ENCODE assay signal across 8 cellular contexts in genomic region chr6:13488015-13488895, GRCh38. TPM values are rescaled to one million over a fixed set of nuclear protein-coding genes. Genes with fewer than 3 reads are reported as not detected.
DNase-seq lines count a peak whose midpoint lies in the region; ATAC-seq and TF ChIP-seq lines count a peak whose summit lies in the region.

No MANE protein-coding gene starts in this region.

- H3K36me3 ChIP-seq in Peyer's patch (no peaks in the 10 kb centered on the region), mammary epithelial cell (ENCODE audit: insufficient read depth, low read length) (no peaks in the 10 kb centered on the region)

- H3K4me1 ChIP-seq in Peyer's patch = peaks cover 0 to 26% (median 4%) of the 10 kb centered on the region in 4 donors
- peaks cover 22% of the 10 kb centered on the region for H3K4me1 ChIP-seq in mammary epithelial cell (ENCODE audit: insufficient read depth, low read length)

- H3K27ac ChIP-seq in Peyer's patch (peak overlapping the region; percentile 54 to 96 (median 90)), mammary epithelial cell (ENCODE audit: insufficient read depth, low read depth, low read length) (peak overlapping the region; percentile 14), layer of hippocampus (ENCODE audit: low read depth, low read length) (peak overlapping the region; percentile 60)

- intact Hi-C loops in mammary epithelial cell (cut with micrococcal nuclease) = no loop called here

- H3K9ac ChIP-seq in mammary epithelial cell (ENCODE audit: insufficient read depth, low read length) = no peak overlapping the region

- peak in 1 of 6 experiments; percentile 4 for TF ChIP-seq CTCF in Peyer's patch (IDR thresholded peaks at IDR 0.05)
- TF ChIP-seq CTCF in mammary epithelial cell (conservative IDR thresholded peaks at IDR 0.05 in 1 of 2, IDR thresholded peaks at IDR 0.05 in 1 of 2; ENCODE audit: extremely low read depth in 1 of 2, insufficient read depth in 1 of 2, low read depth in 1 of 2, low read length in 2 of 2) = no peak

- peaks cover 40% of the 10 kb centered on the region for H3K4me1 Mint-ChIP-seq in stimulated activated effector memory CD8-positive, alpha-beta T cell treated with anti-CD3 and anti-CD28 coated beads, Interleukin-12 subunit alpha, Interleukin-12 subunit beta, amount 100 ng/mL, for 72 hours

- peak overlapping the region; percentile 86 for H3K4me2 ChIP-seq in mammary epithelial cell (ENCODE audit: insufficient read depth, low read depth, low read length)

- no peak for TF ChIP-seq POLR2A in Peyer's patch (IDR thresholded peaks at IDR 0.05)

- DNase-seq in NOMO-1 treated with DMSO at 0.1 percent for 48 hours (lab: John Stamatoyannopoulos, UW; ENCODE audit: unreplicated experiment) (peak; percentile 53), NOMO-1 treated with dmso at 0.1 percent for 144 hours (lab: John Stamatoyannopoulos, UW; ENCODE audit: unreplicated experiment) (no peak), Peyer's patch (peak; percentile 35 to 73 (median 68)), mammary epithelial cell (no peak), KG1 (lab: John Stamatoyannopoulos, UW) (no peak)
- no peak for DNase-seq in stimulated activated effector memory CD8-positive, alpha-beta T cell treated with anti-CD3 and anti-CD28 coated beads, Interleukin-12 subunit alpha, Interleukin-12 subunit beta, amount 100 ng/mL, for 72 hours (ENCODE audit: low spot score in 2 of 2)

- CTCF ChIA-PET in mammary epithelial cell (lab: Charles Lee; ENCODE audit: low non-redundant PET) = interaction anchor here (0.6 to 0.9 kb wide), 2 partner anchors 87 to 580 kb away, joined by 4 to 8 read pairs; no protein-coding TSS in a partner anchor

- peaks cover 36% of the 10 kb centered on the region for H3K79me2 ChIP-seq in mammary epithelial cell (ENCODE audit: insufficient read depth, low read length)

- in situ Hi-C loops in mammary epithelial cell (cut with MboI; ENCODE audit: low sequenced_read_pairs in 2 of 2) = no loop called here

- BruUV-seq in mammary epithelial cell (replicated peaks; lab: Mats Ljungman, UMichigan) = no TSS peak

- no peaks in the 10 kb centered on the region for H4K20me1 ChIP-seq in mammary epithelial cell (ENCODE audit: insufficient read depth, low read length)

- H3K27me3 ChIP-seq in Peyer's patch (no peaks in the 10 kb centered on the region), mammary epithelial cell (ENCODE audit: insufficient read depth, low read length) (no peaks in the 10 kb centered on the region), layer of hippocampus (ENCODE audit: control insufficient read depth, insufficient read depth, low read length) (no peaks in the 10 kb centered on the region)

- H3K36me3 Mint-ChIP-seq in stimulated activated effector memory CD8-positive, alpha-beta T cell treated with anti-CD3 and anti-CD28 coated beads, Interleukin-12 subunit alpha, Interleukin-12 subunit beta, amount 100 ng/mL, for 72 hours = peaks cover 6% of the 10 kb centered on the region

- H3K27ac Mint-ChIP-seq in stimulated activated effector memory CD8-positive, alpha-beta T cell treated with anti-CD3 and anti-CD28 coated beads, Interleukin-12 subunit alpha, Interleukin-12 subunit beta, amount 100 ng/mL, for 72 hours = no peak overlapping the region

- ATAC-seq in stimulated activated effector memory CD8-positive, alpha-beta T cell treated with anti-CD3 and anti-CD28 coated beads, Interleukin-12 subunit alpha, Interleukin-12 subunit beta, amount 100 ng/mL, for 72 hours = peak; percentile 1
- no peak for ATAC-seq in HG03520 (IDR thresholded peaks at IDR 0.05; ENCODE audit: unreplicated experiment)

- peak overlapping the region; percentile 64 to 97 (median 82) for H3K4me3 ChIP-seq in Peyer's patch
- H3K4me3 ChIP-seq in mammary epithelial cell (replicated peaks in 1 of 3; ENCODE audit: insufficient read depth in 1 of 3, low read depth in 2 of 3, low read length in 3 of 3) = peak overlapping the region; percentile 53 to 66 (median 65)

- no peaks in the 10 kb centered on the region for H3K9me3 Mint-ChIP-seq in stimulated activated effector memory CD8-positive, alpha-beta T cell treated with anti-CD3 and anti-CD28 coated beads, Interleukin-12 subunit alpha, Interleukin-12 subunit beta, amount 100 ng/mL, for 72 hours

- H3K4me3 Mint-ChIP-seq in stimulated activated effector memory CD8-positive, alpha-beta T cell treated with anti-CD3 and anti-CD28 coated beads, Interleukin-12 subunit alpha, Interleukin-12 subunit beta, amount 100 ng/mL, for 72 hours = peak overlapping the region; percentile 86

- peak overlapping the region; percentile 92 for H2AFZ ChIP-seq in mammary epithelial cell (ENCODE audit: low read depth, low read length)

- dilution Hi-C loops in mammary epithelial cell (cut with HindIII; ENCODE audit: low sequenced_read_pairs) = no loop called here

- WGBS in mammary epithelial cell (ENCODE audit: low coverage, missing lambda C conversion rate) = 43% methylated on average over 16 of the region's 57 CpGs

- no peaks in the 10 kb centered on the region for H3K9me3 ChIP-seq in Peyer's patch
- no peaks in the 10 kb centered on the region for H3K9me3 ChIP-seq in mammary epithelial cell (replicated peaks; ENCODE audit: insufficient read depth, low read length)

RNA-seq across cellular contexts. Expression of gene GFOD1, which starts 0.9 kb away (rescaled TPM):
- total RNA-seq in Peyer's patch (10 to 100 TPM; 10.7 to 24.2 (median 17.6) TPM), mammary epithelial cell (10 to 100 TPM; 12.3 to 37.3 TPM)
- polyA plus RNA-seq in mammary epithelial cell = 5.3 TPM
- 9.5 TPM for polyA minus RNA-seq in mammary epithelial cell

Comparison
In these comparisons a context has a peak if more than half of its experiments do, and no peak if none do; other contexts are left out.
1. DNase-seq: peak in NOMO-1 treated with DMSO at 0.1 percent for 48 hours (single experiment) and Peyer's patch (3 of 3); none in NOMO-1 treated with dmso at 0.1 percent for 144 hours (single experiment), mammary epithelial cell (single experiment), stimulated activated effector memory CD8-positive, alpha-beta T cell treated with anti-CD3 and anti-CD28 coated beads, Interleukin-12 subunit alpha, Interleukin-12 subunit beta, amount 100 ng/mL, for 72 hours (0 of 2) and KG1 (single experiment).
2. H3K27ac ChIP-seq: peak in every context shown above with its lines; median percentile 90 in Peyer's patch; 60 in layer of hippocampus; 14 in mammary epithelial cell.